ENCODE assay signal across 1 cellular context in genomic region chr7:17460665-17461064, GRCh38.
TF ChIP-seq lines count a peak whose summit lies in the region.

No MANE protein-coding gene starts in this region.

TF ChIP-seq in WTC11, 78 proteins besides CTCF, POLR2A, EP300 and RAD21 (continued from another document):
- no peak for TF ChIP-seq ARID4B (CRISPR knock-in tag; IDR thresholded peaks at IDR 0.05; ENCODE audit: borderline replicate concordance)
- TF ChIP-seq TCF7 (CRISPR knock-in tag; IDR thresholded peaks at IDR 0.05; ENCODE audit: low read depth) = no peak
- TF ChIP-seq ZNF512 (CRISPR knock-in tag; IDR thresholded peaks at IDR 0.05; ENCODE audit: borderline replicate concordance) = no peak
- TF ChIP-seq JUN (CRISPR knock-in tag; IDR thresholded peaks at IDR 0.05) = no peak
- no peak for TF ChIP-seq TEAD1 (CRISPR knock-in tag; IDR thresholded peaks at IDR 0.05)
- TF ChIP-seq USF1 (CRISPR knock-in tag; IDR thresholded peaks at IDR 0.05) = no peak
- TF ChIP-seq NFATC4 (CRISPR knock-in tag; IDR thresholded peaks at IDR 0.05) = no peak
